Comparison of ENCODE assay signal across 14 cellular contexts in genomic region chr2:223075301-223076270, GRCh38. TPM values are rescaled to one million over a fixed set of nuclear protein-coding genes. Genes with fewer than 3 reads are reported as not detected.
DNase-seq lines count a peak whose midpoint lies in the region; ATAC-seq and TF ChIP-seq lines count a peak whose summit lies in the region.
"Had no signal": no experiment of that assay in that cellular context is flagged by ENCODE, and none has a peak within 500 bp of the region (broad histone marks: within the 10 kb centered on the region; RNA-seq: fewer than 3 reads in every experiment).

No MANE protein-coding gene starts in this region.

- TF ChIP-seq POLR2A in esophagus muscularis mucosa (IDR thresholded peaks at IDR 0.05; ENCODE audit: low read depth) (no peak), thyroid gland (IDR thresholded peaks at IDR 0.05) (no peak)

- DNase-seq in esophagus muscularis mucosa (ENCODE audit: extremely low spot score) (peak; percentile 64), KBM-7 (no peak), activated gamma-delta T cell treated with Interleukin-2 at 50 U/mL for 16 hours (no peak), germinal center (ENCODE audit: low spot score) (no peak), thyroid gland (no peak)
- DNase-seq: activated CD4-positive, alpha-beta T cell treated with anti-CD3 and anti-CD28 coated beads for 1 hour; amniotic stem cell; islet precursor cell; uterus had no signal

- H3K36me3 ChIP-seq in esophagus muscularis mucosa (no peaks in the 10 kb centered on the region), thyroid gland (no peaks in the 10 kb centered on the region)
- H3K36me3 ChIP-seq: neutrophil, uterus had no signal

- no peak for TF ChIP-seq EP300 in esophagus muscularis mucosa (IDR thresholded peaks at IDR 0.05)

- no peaks in the 10 kb centered on the region for H3K27me3 ChIP-seq in esophagus muscularis mucosa
- H3K27me3 ChIP-seq in thyroid gland, result no peaks in the 10 kb centered on the region
- H3K27me3 ChIP-seq: neutrophil, uterus had no signal

- H3K4me1 ChIP-seq in esophagus muscularis mucosa (no peaks in the 10 kb centered on the region), thyroid gland (no peaks in the 10 kb centered on the region)
- H3K4me1 ChIP-seq: uterus had no signal

- in situ Hi-C loops in KBM-7 (cut with MboI; ENCODE audit: low pct_unique_long_range_greater_than_20kb, low sequenced_read_pairs), result no loop called here

- ATAC-seq in GM18867 (IDR thresholded peaks at IDR 0.05; ENCODE audit: unreplicated experiment), result peak; percentile 96
- peak; percentile 81 for ATAC-seq in GM21786 (IDR thresholded peaks at IDR 0.05; ENCODE audit: unreplicated experiment)
- peak; percentile 86 for ATAC-seq in HG03342 (IDR thresholded peaks at IDR 0.05; ENCODE audit: unreplicated experiment)
- ATAC-seq: Panc1 had no signal

- H3K27ac ChIP-seq in esophagus muscularis mucosa (replicated peaks in 1 of 4), result no peak overlapping the region
- H3K27ac ChIP-seq in thyroid gland, result no peak overlapping the region
- H3K27ac ChIP-seq: neutrophil, uterus had no signal

- no peak for TF ChIP-seq CTCF in esophagus muscularis mucosa (IDR thresholded peaks at IDR 0.05)
- no peak for TF ChIP-seq CTCF in thyroid gland (IDR thresholded peaks at IDR 0.05)

- H3K9me3 ChIP-seq in esophagus muscularis mucosa (no peaks in the 10 kb centered on the region), thyroid gland (no peaks in the 10 kb centered on the region)
- H3K9me3 ChIP-seq: neutrophil, uterus had no signal

- intact Hi-C loops in esophagus muscularis mucosa (cut with DNase I), result no loop called here
- intact Hi-C loops in thyroid gland (cut with DNase I), result no loop called here

- H3K4me3 ChIP-seq in esophagus muscularis mucosa (no peak overlapping the region), thyroid gland (replicated peaks in 1 of 3) (no peak overlapping the region)
- H3K4me3 ChIP-seq: uterus had no signal

- WGBS in esophagus muscularis mucosa, result 73% methylated on average over 6 of the region's 6 CpGs
- 70 to 72% methylated on average over 6 of the region's 6 CpGs for WGBS in thyroid gland, 2 donors

RNA-seq across cellular contexts. Expression of gene KCNE4, which starts 23.6 kb away (rescaled TPM):
- total RNA-seq in esophagus muscularis mucosa (10 to 100 TPM; 11.6 to 38.1 (median 17.7) TPM), thyroid gland (10 to 100 TPM in 3 of 4 donors, 1 to 10 TPM in 1; 7.8 to 19.6 (median 18.4) TPM)
